Comparison of ENCODE assay signal across 25 cellular contexts in the genomic region with DNA sequence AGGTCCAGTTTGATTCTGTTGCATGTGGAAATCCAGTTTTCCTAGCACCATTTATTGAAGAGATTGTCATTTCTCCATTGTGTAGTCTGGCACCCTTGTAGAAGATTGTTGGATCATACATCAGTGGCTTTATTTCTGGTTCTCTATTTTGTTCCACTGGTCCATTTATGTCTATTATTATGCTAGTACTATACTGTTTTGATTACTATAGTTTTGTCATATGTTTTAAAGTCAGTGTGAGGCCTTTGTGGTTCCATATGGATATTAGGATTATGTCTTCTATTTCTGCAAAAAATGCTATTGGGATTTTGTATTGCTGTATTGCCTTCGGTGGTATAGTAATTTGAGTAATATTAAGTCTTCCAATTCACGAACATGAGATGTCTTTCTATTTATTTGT. TPM values are rescaled to one million over a fixed set of nuclear protein-coding genes. Genes with fewer than 3 reads are reported as not detected.
A peak's percentile ranks its signal among the peaks of the same experiment; 100 is the strongest.
DNase-seq lines count a peak whose midpoint lies in the region; ATAC-seq, FAIRE-seq and TF ChIP-seq lines count a peak whose summit lies in the region.
"Had no signal": no experiment of that assay in that cellular context is flagged by ENCODE, and none has a peak within 500 bp of the region (broad histone marks: within the 10 kb centered on the region; RNA-seq: fewer than 3 reads in every experiment).

No MANE protein-coding gene starts in this region.

- H3K36me3 ChIP-seq in K562 (ENCODE audit: control insufficient read depth, insufficient read depth, low read length) = peaks cover 23% of the 10 kb centered on the region

- H3K9ac ChIP-seq in K562 (ENCODE audit: insufficient read depth in 1 of 2, low read depth in 2 of 2, low read length in 2 of 2) = no peak overlapping the region
- H3K9ac ChIP-seq: BLaER1 had no signal

- H4K20me1 ChIP-seq in K562 (replicated peaks; ENCODE audit: control insufficient read depth, insufficient read depth, low read length) = no peaks in the 10 kb centered on the region
- H4K20me1 ChIP-seq: BLaER1 had no signal

- H3K36me3 Mint-ChIP-seq in endothelial cell (ENCODE audit: low read depth, unreplicated experiment) = peaks cover 52% of the 10 kb centered on the region
- peaks cover 26% of the 10 kb centered on the region for H3K36me3 Mint-ChIP-seq in natural killer cell

- 100% methylated on average over 2 of the region's 2 CpGs for WGBS in K562 (ENCODE audit: insufficient coverage, low coverage, missing lambda C conversion rate)

- ATAC-seq in K562 = no peak
- ATAC-seq in HG02973 (IDR thresholded peaks at IDR 0.05; ENCODE audit: unreplicated experiment) = no peak
- no peak for ATAC-seq in HG02852 (IDR thresholded peaks at IDR 0.05; ENCODE audit: unreplicated experiment)
- ATAC-seq in natural killer cell = no peak
- ATAC-seq: GM12878 had no signal

- CTCF ChIA-PET in K562 (lab: Yijun Ruan, JAX; ENCODE audit: low intra/inter-chr PET ratio) = no interaction called here

- H3K27me3 ChIP-seq in K562 (ENCODE audit: control insufficient read depth in 2 of 2, insufficient read depth in 2 of 2, low read length in 2 of 2) = no peaks in the 10 kb centered on the region
- H3K27me3 ChIP-seq: BE2C, BLaER1 had no signal

- H3K4me3 ChIP-seq in K562 = no peak overlapping the region
- H3K4me3 ChIP-seq: BLaER1, GM12878 had no signal

- POLR2A ChIA-PET in K562 (lab: Yijun Ruan, JAX) = no interaction called here

- no peak overlapping the region for H3K27ac ChIP-seq in K562 (ENCODE audit: extremely low read depth, low read depth, low read length)
- H3K27ac ChIP-seq: BLaER1 had no signal

- no peak overlapping the region for H2AFZ ChIP-seq in K562 (ENCODE audit: low read depth, low read length)

- no peak overlapping the region for H3K4me2 ChIP-seq in K562 (ENCODE audit: insufficient read depth, low read length)
- H3K4me2 ChIP-seq: BLaER1 had no signal

- no peaks in the 10 kb centered on the region for H3K9me3 ChIP-seq in K562 (replicated peaks; ENCODE audit: control insufficient read depth, insufficient read depth, low read depth, low read length)
- H3K9me3 ChIP-seq: BE2C had no signal

- no peak for TF ChIP-seq RAD21 in K562 (CRISPR knock-in tag; conservative IDR thresholded peaks at IDR 0.05 in 1 of 2, IDR thresholded peaks at IDR 0.05 in 1 of 2)

- TF ChIP-seq CTCF in K562 (IDR thresholded peaks at IDR 0.05 in 2 of 3, conservative IDR thresholded peaks at IDR 0.05 in 1 of 3; ENCODE audit: insufficient read depth in 2 of 3, low read depth in 1 of 3, low read length in 3 of 3) = no peak
- TF ChIP-seq CTCF in endothelial cell (IDR thresholded peaks at IDR 0.05; ENCODE audit: unreplicated experiment) = no peak
- TF ChIP-seq CTCF in natural killer cell (IDR thresholded peaks at IDR 0.05) = no peak

- H3K9me1 ChIP-seq in K562 (ENCODE audit: control insufficient read depth, insufficient read depth, low read length) = no peaks in the 10 kb centered on the region

- H3K27me3 Mint-ChIP-seq in endothelial cell (ENCODE audit: unreplicated experiment) = no peaks in the 10 kb centered on the region
- no peaks in the 10 kb centered on the region for H3K27me3 Mint-ChIP-seq in natural killer cell (ENCODE audit: low read depth in 2 of 2)
- H3K27me3 Mint-ChIP-seq: CD4-positive, alpha-beta memory T cell; CD4-positive, CD25-positive, alpha-beta regulatory T cell; CD8-positive, alpha-beta memory T cell had no signal

- intact Hi-C loops in K562 (cut with micrococcal nuclease) = no loop called here
- intact Hi-C loops in natural killer cell (cut with micrococcal nuclease) = no loop called here

- peaks cover 6% of the 10 kb centered on the region; the same call in 1 of the 3 replicates for H3K79me2 ChIP-seq in K562 (ENCODE audit: control insufficient read depth, insufficient read depth, low read length)

- H3K4me1 Mint-ChIP-seq in endothelial cell (ENCODE audit: unreplicated experiment) = no peaks in the 10 kb centered on the region
- H3K4me1 Mint-ChIP-seq in natural killer cell = peaks cover 31 to 36% of the 10 kb centered on the region in 2 donors
- H3K4me1 Mint-ChIP-seq: CD14-positive monocyte had no signal

- no peak for TF ChIP-seq EP300 in K562 (IDR thresholded peaks at IDR 0.05; ENCODE audit: low read length)

- DNase-seq in K562 (ENCODE audit: extremely low read depth in 1 of 4, low spot score in 3 of 4) (no peak), endothelial cell (ENCODE audit: low spot score) (no peak), natural killer cell (no peak)
- DNase-seq: 8988T; ACHN; BE2C; C1 segment of cervical spinal cord; CD4-positive, alpha-beta memory T cell; CD4-positive, CD25-positive, alpha-beta regulatory T cell; CD8-positive, alpha-beta memory T cell; COR-L47; DMS 273 treated with DMSO at 0.1 percent for 48 hours; DMS153; DMS53; DMS79; DND-41; EL; GDM1 had no signal

- H3K4me3 Mint-ChIP-seq in endothelial cell (ENCODE audit: unreplicated experiment) (peak overlapping the region; percentile 51), natural killer cell (no peak overlapping the region)
- H3K4me3 Mint-ChIP-seq: CD14-positive monocyte; CD4-positive, alpha-beta memory T cell; CD8-positive, alpha-beta memory T cell had no signal

- no peak for FAIRE-seq in K562 (lab: Jason Lieb, UNC)
- FAIRE-seq: GM12892, GM19239 had no signal

- no peaks in the 10 kb centered on the region for H3K9me3 Mint-ChIP-seq in endothelial cell (ENCODE audit: unreplicated experiment)
- peaks cover 0 to 13% of the 10 kb centered on the region in 2 donors for H3K9me3 Mint-ChIP-seq in natural killer cell

- H3K4me1 ChIP-seq in K562 (replicated peaks in 1 of 2; ENCODE audit: control insufficient read depth in 2 of 2, insufficient read depth in 2 of 2, low read length in 2 of 2) = no peaks in the 10 kb centered on the region

- no TSS peak for BruUV-seq in K562 (replicated peaks; lab: Mats Ljungman, UMichigan)

- H3K27ac Mint-ChIP-seq in endothelial cell (ENCODE audit: unreplicated experiment) (no peak overlapping the region), natural killer cell (peak overlapping the region in 1 of 2 donors; percentile 3)
- H3K27ac Mint-ChIP-seq: CD4-positive, alpha-beta memory T cell had no signal

- TF ChIP-seq POLR2A in K562 (conservative IDR thresholded peaks at IDR 0.05) = no peak

- in situ Hi-C loops in K562 (cut with MboI) = no loop called here

TF ChIP-seq in K562, 482 proteins besides CTCF, POLR2A, EP300 and RAD21:
- no peak for TF ChIP-seq TEAD1 (CRISPR knock-in tag; IDR thresholded peaks at IDR 0.05)
- peak; percentile 56 for TF ChIP-seq RBM25 (IDR thresholded peaks at IDR 0.05; ENCODE audit: low read depth, low read length, severe bottlenecking)
- no peak for TF ChIP-seq TAF1 (IDR thresholded peaks at IDR 0.05; ENCODE audit: control insufficient read depth, extremely low read depth, insufficient read depth, low read length, severe bottlenecking)
- TF ChIP-seq MAZ (CRISPR knock-in tag; conservative IDR thresholded peaks at IDR 0.05 in 1 of 2, IDR thresholded peaks at IDR 0.05 in 1 of 2) = no peak
- TF ChIP-seq ZNF507 (tag; conservative IDR thresholded peaks at IDR 0.05) = peak; percentile 54
TF ChIP-seq in K562: peak in this region for 2.

RNA-seq across cellular contexts. Expression of a gene that starts 51.4 kb away (rescaled TPM):
- 20.0 and 65.8 TPM in 2 replicates for total RNA-seq in K562 (2011; cell fraction: chromatin; rRNA removed; ENCODE audit: low replicate concordance)
- total RNA-seq in K562 (2011; cell fraction: nucleolus; rRNA removed) = 16.8 and 18.3 TPM in 2 replicates
- 26.9 and 32.6 TPM in 2 replicates for total RNA-seq in K562 (2011; cell fraction: nucleoplasm; rRNA removed)
- 37.4 and 44.2 TPM in 2 replicates for total RNA-seq in K562 (2014; rRNA removed)
- total RNA-seq in K562 (2014; rRNA removed; fragmentation: Illumina TruSeq; extraction: Trizol) = 17.2 and 18.6 TPM in 2 replicates
- 21.3 and 22.1 TPM in 2 replicates for total RNA-seq in K562 (2015; rRNA removed; fragmentation: Illumina TruSeq; extraction: Trizol)
- 26.4 and 28.2 TPM in 2 replicates for total RNA-seq in K562 (2021)
- 17.4 and 18.3 TPM in 2 replicates for polyA plus RNA-seq in K562 (2011; rRNA removed)
- 4.2 and 6.7 TPM in 2 replicates for polyA plus RNA-seq in K562 (2011; cell fraction: cytosol; rRNA removed)
- 18.4 and 27.1 TPM in 2 replicates for polyA plus RNA-seq in K562 (2011; cell fraction: nucleus; rRNA removed)
- 10.7 and 12.7 TPM in 2 replicates for polyA plus RNA-seq in K562 (2012)
- 15.0 and 16.6 TPM in 2 replicates for polyA plus RNA-seq in K562 (2014; fragmentation: Illumina TruSeq; extraction: Trizol)
- polyA plus RNA-seq in K562 (2014; fragmentation: Nextera tagmentation; extraction: Ambion mirVana) = 1 to 10 TPM; 6.8 to 7.5 TPM
- 13.1 and 15.4 TPM in 2 replicates for polyA plus RNA-seq in K562 (2014; rRNA removed)
- 23.0 and 23.3 TPM in 2 replicates for polyA minus RNA-seq in K562 (2011; rRNA and poly(A)+ RNA removed)
- 9.2 and 9.3 TPM in 2 replicates for polyA minus RNA-seq in K562 (2011; cell fraction: cytosol; rRNA and poly(A)+ RNA removed)
- 30.6 and 43.5 TPM in 2 replicates for polyA minus RNA-seq in K562 (2011; cell fraction: nucleus; rRNA and poly(A)+ RNA removed)
- total RNA-seq in endothelial cell (ENCODE audit: unreplicated experiment) = 22.1 TPM
- total RNA-seq in natural killer cell = 10 to 100 TPM; 67.3 to 76.2 (median 71.1) TPM

RNA-seq across cellular contexts. Expression of a gene that starts 57.7 kb away (rescaled TPM):
- total RNA-seq in K562 (2011; cell fraction: chromatin; rRNA removed; ENCODE audit: low replicate concordance) = not detected in 2 replicates
- total RNA-seq in K562 (2011; cell fraction: nucleolus; rRNA removed) = not detected in 2 replicates
- not detected in 2 replicates for total RNA-seq in K562 (2011; cell fraction: nucleoplasm; rRNA removed)
- total RNA-seq in K562 (2014; rRNA removed) (not detected in 2 replicates), K562 (2014; rRNA removed; fragmentation: Illumina TruSeq; extraction: Trizol) (not detected in 2 replicates), K562 (2015; rRNA removed; fragmentation: Illumina TruSeq; extraction: Trizol) (not detected in 2 replicates), K562 (2021) (0.04 and 0.38 TPM in 2 replicates), endothelial cell (ENCODE audit: unreplicated experiment) (19.9 TPM), natural killer cell (1 to 10 TPM; 2.4 to 3.4 (median 3.1) TPM)
- polyA plus RNA-seq in K562 (2011; rRNA removed) (not detected in 2 replicates), K562 (2014; fragmentation: Illumina TruSeq; extraction: Trizol) (not detected in 2 replicates), K562 (2014; fragmentation: Nextera tagmentation; extraction: Ambion mirVana) (not detected), K562 (2014; rRNA removed) (not detected in 2 replicates)
- 0.06 TPM in 1 of 2 replicates, not detected in the other for polyA plus RNA-seq in K562 (2011; cell fraction: cytosol; rRNA removed)
- not detected in 2 replicates for polyA plus RNA-seq in K562 (2011; cell fraction: nucleus; rRNA removed)
- not detected in 2 replicates for polyA plus RNA-seq in K562 (2012)
- polyA minus RNA-seq in K562 (2011; rRNA and poly(A)+ RNA removed) = not detected in 2 replicates
- polyA minus RNA-seq in K562 (2011; cell fraction: cytosol; rRNA and poly(A)+ RNA removed) = not detected in 2 replicates
- polyA minus RNA-seq in K562 (2011; cell fraction: nucleus; rRNA and poly(A)+ RNA removed) = not detected in 2 replicates
- total RNA-seq: CD4-positive, alpha-beta memory T cell; CD8-positive, alpha-beta memory T cell had no signal
- polyA plus RNA-seq: CD4-positive, alpha-beta memory T cell; CD4-positive, CD25-positive, alpha-beta regulatory T cell; CD8-positive, alpha-beta memory T cell had no signal
